ENCODE assay signal across 12 cellular contexts in genomic region chr5:134275822-134276221, GRCh38.
DNase-seq lines count a peak whose midpoint lies in the region; ATAC-seq, FAIRE-seq and TF ChIP-seq lines count a peak whose summit lies in the region.
"Had no signal": no experiment of that assay in that cellular context is flagged by ENCODE, and none has a peak within 500 bp of the region (broad histone marks: within the 10 kb centered on the region; RNA-seq: fewer than 3 reads in every experiment).

No MANE protein-coding gene starts in this region.

- H3K4me1 Mint-ChIP-seq in stimulated activated naive CD8-positive, alpha-beta T cell treated with anti-CD3 and anti-CD28 coated beads, Interleukin-15, amount 100 ng/mL, for 72 hours: no peaks in the 10 kb centered on the region

- no peaks in the 10 kb centered on the region for H3K27me3 Mint-ChIP-seq in stimulated activated naive CD8-positive, alpha-beta T cell treated with anti-CD3 and anti-CD28 coated beads, Interleukin-15, amount 100 ng/mL, for 72 hours

- no peaks in the 10 kb centered on the region for H3K36me3 ChIP-seq in WERI-Rb-1

- no peak overlapping the region for H3K27ac Mint-ChIP-seq in stimulated activated naive CD8-positive, alpha-beta T cell treated with anti-CD3 and anti-CD28 coated beads, Interleukin-15, amount 100 ng/mL, for 72 hours

- no peaks in the 10 kb centered on the region for H3K27me3 ChIP-seq in WERI-Rb-1 (ENCODE audit: insufficient read depth, low read depth, severe bottlenecking)

- ATAC-seq in GM21447 (IDR thresholded peaks at IDR 0.05; ENCODE audit: unreplicated experiment) (peak; percentile 99), HG03342 (IDR thresholded peaks at IDR 0.05; ENCODE audit: unreplicated experiment) (peak; percentile 98)
- no peak for ATAC-seq in stimulated activated naive CD8-positive, alpha-beta T cell treated with anti-CD3 and anti-CD28 coated beads, Interleukin-15, amount 100 ng/mL, for 72 hours
- ATAC-seq: right cardiac atrium had no signal

- H3K27ac ChIP-seq in WERI-Rb-1: peak overlapping the region; percentile 44

- no peak overlapping the region for H3K4me3 ChIP-seq in WERI-Rb-1 (ENCODE audit: low read depth, low read length)

- peak; percentile 95 for FAIRE-seq in GM18507 (lab: Jason Lieb, UNC)
- FAIRE-seq: kidney had no signal

- H3K9me3 ChIP-seq in WERI-Rb-1 (ENCODE audit: severe bottlenecking): peaks cover 3% of the 10 kb centered on the region

- peaks cover 0 to 10% of the 10 kb centered on the region in 2 donors for H3K9me3 Mint-ChIP-seq in stimulated activated naive CD8-positive, alpha-beta T cell treated with anti-CD3 and anti-CD28 coated beads, Interleukin-15, amount 100 ng/mL, for 72 hours

- no peak overlapping the region for H3K4me3 Mint-ChIP-seq in stimulated activated naive CD8-positive, alpha-beta T cell treated with anti-CD3 and anti-CD28 coated beads, Interleukin-15, amount 100 ng/mL, for 72 hours

- peak; percentile 32 for DNase-seq in GM18507 (ENCODE audit: extremely low spot score, insufficient read length, low read depth)
- DNase-seq in WERI-Rb-1: peak; percentile 41
- DNase-seq in cerebellar nuclear complex (lab: John Stamatoyannopoulos, UW): no peak
- DNase-seq in stimulated activated naive CD8-positive, alpha-beta T cell treated with anti-CD3 and anti-CD28 coated beads, Interleukin-15, amount 100 ng/mL, for 72 hours: no peak
- DNase-seq in activated CD4-positive, alpha-beta T cell treated with anti-CD3 and anti-CD28 coated beads, Interleukin-2, amount 50 U/mL, for 4 hours: no peak
- DNase-seq in NCI-H1694 (lab: John Stamatoyannopoulos, UW): no peak
- DNase-seq: GDM1, kidney, NCI-H2081, right cardiac atrium had no signal

- no peak for TF ChIP-seq CTCF in WERI-Rb-1 (IDR thresholded peaks at IDR 0.05; ENCODE audit: low read depth, low read length)

Comparison
In these comparisons a context has a peak if more than half of its experiments do, and no peak if none do; other contexts are left out.
1. DNase-seq: peak in GM18507 (single experiment) and WERI-Rb-1 (single experiment); none in cerebellar nuclear complex (0 of 2), stimulated activated naive CD8-positive, alpha-beta T cell treated with anti-CD3 and anti-CD28 coated beads, Interleukin-15, amount 100 ng/mL, for 72 hours (0 of 2), activated CD4-positive, alpha-beta T cell treated with anti-CD3 and anti-CD28 coated beads, Interleukin-2, amount 50 U/mL, for 4 hours (0 of 2) and NCI-H1694 (single experiment).